1 cellular context compared by ENCODE assay signal in genomic region chr13:48398450-48399095, GRCh38.
TF ChIP-seq lines count a peak whose summit lies in the region.

No MANE protein-coding gene starts in this region.

TF ChIP-seq in IMR-90, 13 proteins besides CTCF, POLR2A, EP300 and RAD21 (continued from another document):
- no peak for TF ChIP-seq NFE2L2 (IDR thresholded peaks at IDR 0.05; ENCODE audit: low read depth, low read length)
- TF ChIP-seq CEBPB (IDR thresholded peaks at IDR 0.05; ENCODE audit: low read depth, low read length) = no peak
- no peak for TF ChIP-seq RCOR1 (IDR thresholded peaks at IDR 0.05; ENCODE audit: insufficient replicate concordance, low read length)
- TF ChIP-seq MXI1 (IDR thresholded peaks at IDR 0.05; ENCODE audit: borderline replicate concordance, low read depth, low read length) = no peak
